Comparison of ENCODE assay signal across 1 cellular context in genomic region chr1:174230399-174230798, GRCh38.
TF ChIP-seq lines count a peak whose summit lies in the region.

No MANE protein-coding gene starts in this region.

TF ChIP-seq in K562, 482 proteins besides CTCF, POLR2A, EP300 and RAD21 (continued from another document and continues in another):
- TF ChIP-seq PREB (CRISPR knock-in tag; IDR thresholded peaks at IDR 0.05) = no peak
- no peak for TF ChIP-seq TARDBP (IDR thresholded peaks at IDR 0.05)
- no peak for TF ChIP-seq HNRNPL (IDR thresholded peaks at IDR 0.05; ENCODE audit: low read depth, low read length)
- TF ChIP-seq FOSL1 (tag; conservative IDR thresholded peaks at IDR 0.05) = peak; percentile 67
- no peak for TF ChIP-seq CC2D1A (IDR thresholded peaks at IDR 0.05)
- peak; percentile 12; the same call in 1 of the 2 replicates for TF ChIP-seq CXXC5 (CRISPR knock-in tag; IDR thresholded peaks at IDR 0.05)
- TF ChIP-seq PRMT5 (CRISPR knock-in tag; IDR thresholded peaks at IDR 0.05) = no peak
- TF ChIP-seq POLR3A (IDR thresholded peaks at IDR 0.05; ENCODE audit: borderline replicate concordance, extremely low read depth, insufficient read depth, insufficient read length) = no peak
- no peak for TF ChIP-seq STAG1 (CRISPR knock-in tag; IDR thresholded peaks at IDR 0.05; ENCODE audit: borderline replicate concordance)
- no peak for TF ChIP-seq CHCHD3 (CRISPR knock-in tag; IDR thresholded peaks at IDR 0.05)
- TF ChIP-seq SLC30A9 (CRISPR knock-in tag; IDR thresholded peaks at IDR 0.05) = no peak
- TF ChIP-seq ZBTB49 (CRISPR knock-in tag; IDR thresholded peaks at IDR 0.05; ENCODE audit: borderline replicate concordance) = no peak
- TF ChIP-seq TAF9B (IDR thresholded peaks at IDR 0.05; ENCODE audit: partially characterized antibody) = no peak
- no peak for TF ChIP-seq PCBP1 (IDR thresholded peaks at IDR 0.05; ENCODE audit: low read depth, low read length, poor library complexity, severe bottlenecking)
- no peak for TF ChIP-seq ZKSCAN3 (CRISPR knock-in tag; IDR thresholded peaks at IDR 0.05)
- no peak for TF ChIP-seq DLX4 (CRISPR knock-in tag; IDR thresholded peaks at IDR 0.05)
- no peak for TF ChIP-seq PURB (CRISPR knock-in tag; IDR thresholded peaks at IDR 0.05; ENCODE audit: low read depth)
- no peak for TF ChIP-seq RBFOX2 (IDR thresholded peaks at IDR 0.05; ENCODE audit: low read depth, low read length)
- TF ChIP-seq ARID1B (IDR thresholded peaks at IDR 0.05) = peak; percentile 87
- no peak for TF ChIP-seq ESRRA (IDR thresholded peaks at IDR 0.05; ENCODE audit: borderline replicate concordance, low read depth)
- no peak for TF ChIP-seq LCOR (CRISPR knock-in tag; IDR thresholded peaks at IDR 0.05)
- no peak for TF ChIP-seq RERE (CRISPR knock-in tag; IDR thresholded peaks at IDR 0.05; ENCODE audit: borderline replicate concordance)
- TF ChIP-seq PHF8 (IDR thresholded peaks at IDR 0.05; ENCODE audit: borderline replicate concordance, low read length) = no peak
- no peak for TF ChIP-seq GMEB1 (CRISPR knock-in tag; IDR thresholded peaks at IDR 0.05)
- TF ChIP-seq TBL1XR1 (IDR thresholded peaks at IDR 0.05; ENCODE audit: low read length in 2 of 2) = 0 out of 4 replicates have a peak, but pooled peaks of 1 of the 2 experiments have one; percentile 25
- TF ChIP-seq ZEB2 (IDR thresholded peaks at IDR 0.05) = 0 out of 2 replicates have a peak, but pooled peaks have one; percentile 28
- no peak for TF ChIP-seq ZNF699 (CRISPR knock-in tag; IDR thresholded peaks at IDR 0.05; ENCODE audit: insufficient replicate concordance)
- TF ChIP-seq NCOR1 (IDR thresholded peaks at IDR 0.05) = peak; percentile 53
- TF ChIP-seq ZNF589 (CRISPR knock-in tag; IDR thresholded peaks at IDR 0.05; ENCODE audit: low read depth) = no peak
- no peak for TF ChIP-seq CHD4 (IDR thresholded peaks at IDR 0.05; ENCODE audit: insufficient read depth, insufficient replicate concordance, low read depth, low read length, poor library complexity, severe bottlenecking)
- no peak for TF ChIP-seq HSF4 (CRISPR knock-in tag; IDR thresholded peaks at IDR 0.05; ENCODE audit: borderline replicate concordance)
- TF ChIP-seq GTF2B (IDR thresholded peaks at IDR 0.05; ENCODE audit: extremely low read depth, insufficient read length) = no peak
- TF ChIP-seq KLF16 (IDR thresholded peaks at IDR 0.05) = peak; percentile 64
- no peak for TF ChIP-seq RNF2 (IDR thresholded peaks at IDR 0.05)
- no peak for TF ChIP-seq PBX2 (CRISPR knock-in tag; IDR thresholded peaks at IDR 0.05; ENCODE audit: low read depth)
- TF ChIP-seq PBX2 (tag; conservative IDR thresholded peaks at IDR 0.05; ENCODE audit: low read depth) = peak; percentile 61
- no peak for TF ChIP-seq ASH1L (IDR thresholded peaks at IDR 0.05; ENCODE audit: borderline replicate concordance, low read depth, partially characterized antibody)
- no peak for TF ChIP-seq BRCA1 (IDR thresholded peaks at IDR 0.05)
- no peak for TF ChIP-seq BRCA1 (CRISPR knock-in tag; IDR thresholded peaks at IDR 0.05)
- TF ChIP-seq ZNF609 (CRISPR knock-in tag; IDR thresholded peaks at IDR 0.05; ENCODE audit: borderline replicate concordance) = no peak
- 0 out of 2 replicates have a peak, but pooled peaks have one; percentile 42 for TF ChIP-seq ZBTB9 (CRISPR knock-in tag; IDR thresholded peaks at IDR 0.05)
